Comparison of ENCODE assay signal across 1 cellular context in genomic region chr9:135678236-135679017, GRCh38.
TF ChIP-seq lines count a peak whose summit lies in the region.

No MANE protein-coding gene starts in this region.

TF ChIP-seq in K562, 482 proteins besides CTCF, POLR2A, EP300 and RAD21:
- TF ChIP-seq PRPF4 (IDR thresholded peaks at IDR 0.05; ENCODE audit: insufficient read depth, low read depth, low read length, poor library complexity, severe bottlenecking) (no peak), ZBTB9 (CRISPR knock-in tag; IDR thresholded peaks at IDR 0.05) (peak; percentile 63; the same call in 1 of the 2 replicates)
